ENCODE assay signal across 22 cellular contexts in the genomic region with DNA sequence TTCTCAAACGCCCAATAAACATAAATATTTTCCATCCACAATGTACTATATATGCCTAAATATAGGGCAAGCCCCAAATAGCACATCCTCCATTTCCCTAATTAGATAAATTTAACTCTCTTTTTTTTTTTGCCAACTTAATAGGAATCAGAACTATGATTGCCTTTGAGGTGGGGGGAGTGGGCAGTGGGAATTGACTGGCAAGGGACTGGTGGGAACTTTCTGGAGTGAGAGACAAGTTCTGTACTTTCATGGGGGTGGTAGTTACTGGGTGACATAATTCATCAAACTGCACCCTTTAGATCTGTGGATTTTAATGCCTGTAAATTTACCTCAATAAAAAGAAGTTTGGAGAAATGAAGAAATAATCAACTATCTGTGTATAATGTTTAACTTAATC.
"Had no signal": no experiment of that assay in that cellular context is flagged by ENCODE, and none has a peak within 500 bp of the region (broad histone marks: within the 10 kb centered on the region; RNA-seq: fewer than 3 reads in every experiment).

No MANE protein-coding gene starts in this region.

- H3K4me3 Mint-ChIP-seq: naive thymus-derived CD8-positive, alpha-beta T cell; stimulated activated effector memory CD8-positive, alpha-beta T cell treated with anti-CD3 and anti-CD28 coated beads, Interleukin-12 subunit alpha, Interleukin-12 subunit beta, amount 100 ng/mL, for 72 hours; stimulated activated naive CD8-positive, alpha-beta T cell treated with anti-CD3 and anti-CD28 coated beads, Interleukin-15, Interleukin-2, amounts not matched to agents 100 ng/mL and 50 ng/mL, for 24 hours had no signal

- H3K27ac Mint-ChIP-seq: naive thymus-derived CD8-positive, alpha-beta T cell; progenitor cell of endocrine pancreas; stimulated activated effector memory CD8-positive, alpha-beta T cell treated with anti-CD3 and anti-CD28 coated beads, Interleukin-12 subunit alpha, Interleukin-12 subunit beta, amount 100 ng/mL, for 72 hours; stimulated activated naive CD8-positive, alpha-beta T cell treated with anti-CD3 and anti-CD28 coated beads, Interleukin-15, Interleukin-2, amounts not matched to agents 100 ng/mL and 50 ng/mL, for 24 hours had no signal

- H3K27me3 Mint-ChIP-seq: progenitor cell of endocrine pancreas had no signal

- H3K36me3 ChIP-seq: ovary, suprapubic skin, transverse colon, vagina had no signal

- H3K4me1 Mint-ChIP-seq: stimulated activated effector memory CD8-positive, alpha-beta T cell treated with anti-CD3 and anti-CD28 coated beads, Interleukin-12 subunit alpha, Interleukin-12 subunit beta, amount 100 ng/mL, for 72 hours had no signal

- H3K4me1 ChIP-seq: suprapubic skin, vagina had no signal

- H3K4me3 ChIP-seq: ovary, skin epidermis, spleen, suprapubic skin, thyroid gland, transverse colon, upper lobe of left lung, vagina had no signal

- H3K27ac ChIP-seq: ovary, skin epidermis, suprapubic skin, transverse colon, upper lobe of left lung, vagina had no signal

- H3K9me3 ChIP-seq: ovary, suprapubic skin, thyroid gland, transverse colon, vagina had no signal

- ATAC-seq: left cardiac atrium; left lobe of liver; naive thymus-derived CD8-positive, alpha-beta T cell; right cardiac atrium; sciatic nerve; stimulated activated effector memory CD8-positive, alpha-beta T cell treated with anti-CD3 and anti-CD28 coated beads, Interleukin-12 subunit alpha, Interleukin-12 subunit beta, amount 100 ng/mL, for 72 hours had no signal

- H3K36me3 Mint-ChIP-seq: naive thymus-derived CD8-positive, alpha-beta T cell; stimulated activated effector memory CD8-positive, alpha-beta T cell treated with anti-CD3 and anti-CD28 coated beads, Interleukin-12 subunit alpha, Interleukin-12 subunit beta, amount 100 ng/mL, for 72 hours had no signal

- H3K27me3 ChIP-seq: ovary, spleen, suprapubic skin, thyroid gland, transverse colon, upper lobe of left lung, vagina had no signal

- DNase-seq: hippocampal formation; kidney glomerular epithelial cell; left cardiac atrium; mammary epithelial cell; mesenchymal stem cell; naive thymus-derived CD8-positive, alpha-beta T cell; ovary; right cardiac atrium; spleen; stimulated activated CD4-positive, alpha-beta T cell treated with anti-CD3 and anti-CD28 coated beads, Interleukin-4, amount 100 ng/mL, for 24 hours; stimulated activated naive CD4-positive, alpha-beta T cell; thyroid gland; transverse colon; upper lobe of left lung had no signal
